8 cellular contexts compared by ENCODE assay signal in genomic region chr22:45309422-45310227, GRCh38. TPM values are rescaled to one million over a fixed set of nuclear protein-coding genes. Genes with fewer than 3 reads are reported as not detected.
DNase-seq lines count a peak whose midpoint lies in the region; ATAC-seq and TF ChIP-seq lines count a peak whose summit lies in the region.

Gene FAM118A, plus strand, starts transcription at chr22:45309934. Its CDS starts 12,446 bp downstream, at chr22:45322380.

- DNase-seq in GM10266 (ENCODE audit: extremely low spot score) = peak; percentile 98
- DNase-seq in NCI-H1092 (lab: John Stamatoyannopoulos, UW) = peak; percentile 64
- peak; percentile 91 for DNase-seq in SKM-1 treated with dmso at 0.1 percent for 144 hours (lab: John Stamatoyannopoulos, UW; ENCODE audit: unreplicated experiment)
- peak; percentile 90 for DNase-seq in glomerular visceral epithelial cell (ENCODE audit: extremely low spot score)
- DNase-seq in osteoblast (ENCODE audit: insufficient read length, low spot score, missing footprints) = peak; percentile 98
- DNase-seq in testis = peak; percentile 94

- H3K27ac ChIP-seq in osteoblast (ENCODE audit: low read depth, low read length) (peak within 1 kb of the TSS; percentile 82), testis (peak within 1 kb of the TSS; percentile 78 to 79)

- ATAC-seq in HG02588 (IDR thresholded peaks at IDR 0.05; ENCODE audit: unreplicated experiment) = peak; percentile 80

- H3K36me3 ChIP-seq in osteoblast (ENCODE audit: insufficient read depth, low read length) (peaks cover 3% of the 10 kb centered on the region), testis (ENCODE audit: low read depth, missing control alignments) (no peaks in the 10 kb centered on the region)

- H2AFZ ChIP-seq in osteoblast (ENCODE audit: low read length) = peak within 1 kb of the TSS; percentile 100

- H3K4me1 ChIP-seq in osteoblast (ENCODE audit: insufficient read depth, low read length) (peaks cover 16% of the 10 kb centered on the region), testis (peaks cover 15% of the 10 kb centered on the region)

- H3K27me3 ChIP-seq in osteoblast (ENCODE audit: insufficient read depth, low read length) (no peaks in the 10 kb centered on the region), testis (no peaks in the 10 kb centered on the region)

- peak; percentile 27 for TF ChIP-seq POLR2A in testis (IDR thresholded peaks at IDR 0.05)

- peaks cover 16% of the 10 kb centered on the region for H4K20me1 ChIP-seq in osteoblast (ENCODE audit: insufficient read depth, low read length)

- peaks cover 2% of the 10 kb centered on the region for H3K36me3 Mint-ChIP-seq in activated naive CD8-positive, alpha-beta T cell

- WGBS in testis, 2 donors = 0 to 1% methylated on average over 1 to 60 of the region's 95 CpGs

- H3K27me3 Mint-ChIP-seq in activated naive CD8-positive, alpha-beta T cell = no peaks in the 10 kb centered on the region

- H3K9me3 Mint-ChIP-seq in activated naive CD8-positive, alpha-beta T cell (ENCODE audit: low read depth) = no peaks in the 10 kb centered on the region

- TF ChIP-seq CTCF in GM10266 (IDR thresholded peaks at IDR 0.05; ENCODE audit: control insufficient read depth, insufficient read depth, low read depth, missing control alignments) = peak; percentile 9
- TF ChIP-seq CTCF in osteoblast (IDR thresholded peaks at IDR 0.05; ENCODE audit: extremely low read depth, low read depth, low read length) = no peak
- TF ChIP-seq CTCF in testis (IDR thresholded peaks at IDR 0.05) = no peak

- H3K4me1 Mint-ChIP-seq in activated naive CD8-positive, alpha-beta T cell (ENCODE audit: low read depth) = peaks cover 42% of the 10 kb centered on the region

- H3K9me3 ChIP-seq in osteoblast (ENCODE audit: low read depth, low read length) (no peaks in the 10 kb centered on the region), testis (no peaks in the 10 kb centered on the region)

- peak within 1 kb of the TSS; percentile 85 for H3K4me3 Mint-ChIP-seq in activated naive CD8-positive, alpha-beta T cell

- H3K79me2 ChIP-seq in osteoblast (ENCODE audit: insufficient read depth, low read length) = peaks cover 34% of the 10 kb centered on the region

- H3K27ac Mint-ChIP-seq in activated naive CD8-positive, alpha-beta T cell = peak within 1 kb of the TSS; percentile 87

- intact Hi-C loops in testis (cut with DNase I; ENCODE audit: low total_unique reads) = no loop called here

- H3K4me3 ChIP-seq in osteoblast (ENCODE audit: insufficient read depth, low read length) (peak within 1 kb of the TSS; percentile 88), testis (peak within 1 kb of the TSS; percentile 77 to 79)

- H3K4me2 ChIP-seq in osteoblast (ENCODE audit: insufficient read depth, low read length) = peak within 1 kb of the TSS; percentile 93

RNA-seq across cellular contexts. Expression of gene FAM118A, which starts in this region (rescaled TPM):
- total RNA-seq in osteoblast = 21.7 and 23.9 TPM in 2 replicates
- 100 to 1,000 TPM in 1 of 2 donors, 10 to 100 TPM in 1; 80.2 to 104 TPM for total RNA-seq in testis
- 70.8 TPM for polyA plus RNA-seq in testis (ENCODE audit: insufficient read depth, low read depth, low replicate concordance)

Comparison
In these comparisons a context has a peak if more than half of its experiments do, and no peak if none do; other contexts are left out.
1. Peak in every context shown above with its lines: DNase-seq, ATAC-seq, H3K4me3 ChIP-seq and H3K27ac ChIP-seq.